2 cellular contexts compared by ENCODE assay signal in genomic region chr1:175881571-175881970, GRCh38.
TF ChIP-seq lines count a peak whose summit lies in the region.

No MANE protein-coding gene starts in this region.

TF ChIP-seq in SK-N-SH, 30 proteins besides CTCF, POLR2A, EP300 and RAD21 (continued from another document):
- TF ChIP-seq MXI1 (IDR thresholded peaks at IDR 0.05; ENCODE audit: low read depth, low read length) (no peak), RXRA (IDR thresholded peaks at IDR 0.05; ENCODE audit: borderline replicate concordance, low read depth) (no peak)

TF ChIP-seq in SK-N-SH treated with all-trans-retinoic acid at 6 μM for 48 hours, 23 proteins besides CTCF, POLR2A, EP300 and RAD21 (continued from another document):
- TF ChIP-seq TSHZ2 (CRISPR knock-in tag; IDR thresholded peaks at IDR 0.05) (no peak), ZFP3 (CRISPR knock-in tag; IDR thresholded peaks at IDR 0.05) (no peak), ZNF70 (CRISPR knock-in tag; IDR thresholded peaks at IDR 0.05) (no peak), OSR1 (CRISPR knock-in tag; IDR thresholded peaks at IDR 0.05) (no peak)
TF ChIP-seq in SK-N-SH treated with all-trans-retinoic acid at 6 μM for 48 hours: peak in this region for 0.
